In genomic region chr2:568639-568963, GRCh38 we compare ENCODE assay signal across 20 cellular contexts.
DNase-seq lines count a peak whose midpoint lies in the region; ATAC-seq and TF ChIP-seq lines count a peak whose summit lies in the region.
"Had no signal": no experiment of that assay in that cellular context is flagged by ENCODE, and none has a peak within 500 bp of the region (broad histone marks: within the 10 kb centered on the region; RNA-seq: fewer than 3 reads in every experiment).

No MANE protein-coding gene starts in this region.

- peak overlapping the region; percentile 44 for H3K4me3 ChIP-seq in AG10803 (ENCODE audit: low read length)
- peak overlapping the region; percentile 32 to 40 for H3K4me3 ChIP-seq in foreskin fibroblast (ENCODE audit: low read depth in 1 of 2, low read length in 2 of 2)
- no peak overlapping the region for H3K4me3 ChIP-seq in sigmoid colon
- no peak overlapping the region for H3K4me3 ChIP-seq in esophagus muscularis mucosa
- H3K4me3 ChIP-seq: cardiac muscle cell, gastrocnemius medialis had no signal

- H3K36me3 ChIP-seq in sigmoid colon (no peaks in the 10 kb centered on the region), esophagus muscularis mucosa (no peaks in the 10 kb centered on the region)
- H3K36me3 ChIP-seq: cardiac muscle cell, gastrocnemius medialis had no signal

- no peaks in the 10 kb centered on the region for H3K4me1 ChIP-seq in sigmoid colon
- H3K4me1 ChIP-seq in esophagus muscularis mucosa: no peaks in the 10 kb centered on the region
- H3K4me1 ChIP-seq: gastrocnemius medialis had no signal

- DNase-seq in AG10803 (ENCODE audit: low read depth) (no peak), RPMI7951 (ENCODE audit: low read depth) (peak; percentile 4), foreskin fibroblast (no peak), sigmoid colon (no peak), SIG-M5 treated with dmso at 0.1 percent for 504 hours (lab: John Stamatoyannopoulos, UW; ENCODE audit: unreplicated experiment) (no peak), esophagus muscularis mucosa (ENCODE audit: extremely low spot score) (no peak)
- DNase-seq in activated CD4-positive, alpha-beta T cell treated with anti-CD3 and anti-CD28 coated beads, Interleukin-2, amount 50 U/mL, for 1 hour: no peak
- DNase-seq: activated CD8-positive, alpha-beta memory T cell treated with anti-CD3 and anti-CD28 coated beads for 24 hours; activated naive CD4-positive, alpha-beta T cell; activated T-cell treated with anti-CD3 and anti-CD28 coated beads, Interleukin-2, amount 50 U/mL, for 24 hours; CD4-positive, CD25-positive, alpha-beta regulatory T cell; H9; MV-4-11; NCI-H2171; NCI-H524 treated with DMSO at 0.1 percent for 48 hours had no signal

- H3K27ac ChIP-seq in sigmoid colon (peak overlapping the region in 3 of 4 donors; percentile 21 to 46 (median 31)), esophagus muscularis mucosa (replicated peaks in 1 of 4) (peak overlapping the region in 1 of 4 donors; percentile 29)
- H3K27ac ChIP-seq: cardiac muscle cell, KMS-11 had no signal

- TF ChIP-seq EP300 in sigmoid colon (IDR thresholded peaks at IDR 0.05) (no peak), esophagus muscularis mucosa (IDR thresholded peaks at IDR 0.05) (no peak)

- H3K27me3 ChIP-seq in sigmoid colon (peaks cover 0 to 5% (median 0%) of the 10 kb centered on the region in 3 donors), esophagus muscularis mucosa (peaks cover 0 to 26% (median 0%) of the 10 kb centered on the region in 4 donors)

- TF ChIP-seq CTCF in AG10803 (conservative IDR thresholded peaks at IDR 0.05; ENCODE audit: low read length) (no peak), foreskin fibroblast (IDR thresholded peaks at IDR 0.05; ENCODE audit: low read depth, low read length) (no peak), sigmoid colon (IDR thresholded peaks at IDR 0.05) (no peak), esophagus muscularis mucosa (IDR thresholded peaks at IDR 0.05) (no peak)

- 65 to 79% methylated on average over 3 of the region's 3 CpGs for WGBS in sigmoid colon, 2 donors
- 81% methylated on average over 3 of the region's 3 CpGs for WGBS in esophagus muscularis mucosa

- no peaks in the 10 kb centered on the region for H3K9me3 ChIP-seq in sigmoid colon
- peaks cover 0 to 25% (median 15%) of the 10 kb centered on the region in 4 donors for H3K9me3 ChIP-seq in esophagus muscularis mucosa
- H3K9me3 ChIP-seq: gastrocnemius medialis had no signal

- ATAC-seq in SK-N-SH treated with all-trans-retinoic acid at 6 μM for 48 hours: no peak
- ATAC-seq: activated CD4-positive, CD25-positive, alpha-beta regulatory T cell treated with anti-CD3 and anti-CD28 coated beads, Interleukin-2, amount 50 U/mL, for 24 hours had no signal

- TF ChIP-seq POLR2A in sigmoid colon (IDR thresholded peaks at IDR 0.05) (no peak), esophagus muscularis mucosa (IDR thresholded peaks at IDR 0.05; ENCODE audit: low read depth) (no peak)

- intact Hi-C loops in sigmoid colon (cut with DNase I): no loop called here
- intact Hi-C loops in esophagus muscularis mucosa (cut with DNase I): no loop called here

TF ChIP-seq in SK-N-SH treated with all-trans-retinoic acid at 6 μM for 48 hours, 23 proteins besides CTCF, POLR2A, EP300 and RAD21 (continues in another document):
- TF ChIP-seq ESRRG (CRISPR knock-in tag; IDR thresholded peaks at IDR 0.05): no peak
- no peak for TF ChIP-seq ISL1 (CRISPR knock-in tag; IDR thresholded peaks at IDR 0.05)
- TF ChIP-seq PPARA (CRISPR knock-in tag; IDR thresholded peaks at IDR 0.05; ENCODE audit: borderline replicate concordance): no peak
- no peak for TF ChIP-seq ZFP30 (CRISPR knock-in tag; IDR thresholded peaks at IDR 0.05)
- TF ChIP-seq POU6F1 (CRISPR knock-in tag; IDR thresholded peaks at IDR 0.05; ENCODE audit: borderline replicate concordance, low read depth): no peak
- TF ChIP-seq, protein P1, sequence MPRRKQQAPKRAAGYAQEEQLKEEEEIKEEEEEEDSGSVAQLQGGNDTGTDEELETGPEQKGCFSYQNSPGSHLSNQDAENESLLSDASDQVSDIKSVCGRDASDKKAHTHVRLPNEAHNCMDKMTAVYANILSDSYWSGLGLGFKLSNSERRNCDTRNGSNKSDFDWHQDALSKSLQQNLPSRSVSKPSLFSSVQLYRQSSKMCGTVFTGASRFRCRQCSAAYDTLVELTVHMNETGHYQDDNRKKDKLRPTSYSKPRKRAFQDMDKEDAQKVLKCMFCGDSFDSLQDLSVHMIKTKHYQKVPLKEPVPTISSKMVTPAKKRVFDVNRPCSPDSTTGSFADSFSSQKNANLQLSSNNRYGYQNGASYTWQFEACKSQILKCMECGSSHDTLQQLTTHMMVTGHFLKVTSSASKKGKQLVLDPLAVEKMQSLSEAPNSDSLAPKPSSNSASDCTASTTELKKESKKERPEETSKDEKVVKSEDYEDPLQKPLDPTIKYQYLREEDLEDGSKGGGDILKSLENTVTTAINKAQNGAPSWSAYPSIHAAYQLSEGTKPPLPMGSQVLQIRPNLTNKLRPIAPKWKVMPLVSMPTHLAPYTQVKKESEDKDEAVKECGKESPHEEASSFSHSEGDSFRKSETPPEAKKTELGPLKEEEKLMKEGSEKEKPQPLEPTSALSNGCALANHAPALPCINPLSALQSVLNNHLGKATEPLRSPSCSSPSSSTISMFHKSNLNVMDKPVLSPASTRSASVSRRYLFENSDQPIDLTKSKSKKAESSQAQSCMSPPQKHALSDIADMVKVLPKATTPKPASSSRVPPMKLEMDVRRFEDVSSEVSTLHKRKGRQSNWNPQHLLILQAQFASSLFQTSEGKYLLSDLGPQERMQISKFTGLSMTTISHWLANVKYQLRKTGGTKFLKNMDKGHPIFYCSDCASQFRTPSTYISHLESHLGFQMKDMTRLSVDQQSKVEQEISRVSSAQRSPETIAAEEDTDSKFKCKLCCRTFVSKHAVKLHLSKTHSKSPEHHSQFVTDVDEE (CRISPR knock-in tag; IDR thresholded peaks at IDR 0.05): no peak
- TF ChIP-seq ZNF70 (CRISPR knock-in tag; IDR thresholded peaks at IDR 0.05): no peak
- no peak for TF ChIP-seq ZNF565 (CRISPR knock-in tag; conservative IDR thresholded peaks at IDR 0.05; ENCODE audit: low read depth)
- TF ChIP-seq CREB5 (CRISPR knock-in tag; IDR thresholded peaks at IDR 0.05; ENCODE audit: low read depth): no peak
- TF ChIP-seq, protein P2, sequence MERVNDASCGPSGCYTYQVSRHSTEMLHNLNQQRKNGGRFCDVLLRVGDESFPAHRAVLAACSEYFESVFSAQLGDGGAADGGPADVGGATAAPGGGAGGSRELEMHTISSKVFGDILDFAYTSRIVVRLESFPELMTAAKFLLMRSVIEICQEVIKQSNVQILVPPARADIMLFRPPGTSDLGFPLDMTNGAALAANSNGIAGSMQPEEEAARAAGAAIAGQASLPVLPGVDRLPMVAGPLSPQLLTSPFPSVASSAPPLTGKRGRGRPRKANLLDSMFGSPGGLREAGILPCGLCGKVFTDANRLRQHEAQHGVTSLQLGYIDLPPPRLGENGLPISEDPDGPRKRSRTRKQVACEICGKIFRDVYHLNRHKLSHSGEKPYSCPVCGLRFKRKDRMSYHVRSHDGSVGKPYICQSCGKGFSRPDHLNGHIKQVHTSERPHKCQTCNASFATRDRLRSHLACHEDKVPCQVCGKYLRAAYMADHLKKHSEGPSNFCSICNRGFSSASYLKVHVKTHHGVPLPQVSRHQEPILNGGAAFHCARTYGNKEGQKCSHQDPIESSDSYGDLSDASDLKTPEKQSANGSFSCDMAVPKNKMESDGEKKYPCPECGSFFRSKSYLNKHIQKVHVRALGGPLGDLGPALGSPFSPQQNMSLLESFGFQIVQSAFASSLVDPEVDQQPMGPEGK (CRISPR knock-in tag; IDR thresholded peaks at IDR 0.05; ENCODE audit: borderline replicate concordance): no peak
- no peak for TF ChIP-seq GLIS3 (CRISPR knock-in tag; IDR thresholded peaks at IDR 0.05)
- no peak for TF ChIP-seq ZNF8 (CRISPR knock-in tag; IDR thresholded peaks at IDR 0.05)
- no peak for TF ChIP-seq ZFP3 (CRISPR knock-in tag; IDR thresholded peaks at IDR 0.05)
- no peak for TF ChIP-seq ZC3H10 (CRISPR knock-in tag; IDR thresholded peaks at IDR 0.05)
- TF ChIP-seq ARNTL (CRISPR knock-in tag; IDR thresholded peaks at IDR 0.05; ENCODE audit: borderline replicate concordance, low read depth): no peak

Comparison
In these comparisons a context has a peak if more than half of its experiments do, and no peak if none do; other contexts are left out.
1. H3K4me3 ChIP-seq: peak in AG10803 (single experiment) and foreskin fibroblast (2 of 2); none in sigmoid colon (0 of 4) and esophagus muscularis mucosa (0 of 4).